Comparison of ENCODE assay signal across 15 cellular contexts in the genomic region with DNA sequence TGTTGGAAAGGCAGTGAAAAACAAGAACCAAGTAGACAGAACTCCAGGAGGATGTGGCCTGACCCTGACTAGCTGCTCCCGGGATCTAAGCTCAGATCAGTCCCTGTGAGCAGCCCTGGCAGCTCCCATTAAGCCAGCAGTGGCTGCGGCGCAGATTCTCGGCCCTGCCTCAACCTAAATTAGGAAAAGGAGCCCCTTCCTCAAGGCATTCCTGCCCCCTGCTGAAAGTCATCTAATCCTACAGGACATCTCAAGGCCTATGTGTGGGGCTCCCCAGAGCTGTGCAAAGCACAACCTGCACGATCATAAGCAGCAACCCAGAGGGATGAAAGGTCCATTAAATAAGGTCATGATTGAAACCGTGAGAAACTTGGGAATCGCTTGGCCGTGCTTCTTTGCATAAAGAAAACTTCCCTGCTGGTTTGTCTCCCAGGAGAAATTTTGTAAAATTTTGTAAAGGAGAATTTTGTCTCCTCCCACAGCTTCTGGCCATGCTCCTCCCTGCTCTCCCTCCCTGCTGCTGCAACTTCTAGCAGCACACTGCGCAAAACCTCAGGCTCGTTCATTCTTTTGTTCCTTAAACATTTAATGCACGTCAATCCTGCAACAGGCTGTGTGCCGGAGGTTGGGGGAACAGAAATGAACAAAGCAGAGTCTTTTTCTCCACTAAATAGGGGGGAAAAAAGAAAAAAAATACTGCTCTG.
DNase-seq lines count a peak whose midpoint lies in the region; ATAC-seq, FAIRE-seq and TF ChIP-seq lines count a peak whose summit lies in the region.
"Had no signal": no experiment of that assay in that cellular context is flagged by ENCODE, and none has a peak within 500 bp of the region (broad histone marks: within the 10 kb centered on the region; RNA-seq: fewer than 3 reads in every experiment).

No MANE protein-coding gene starts in this region.

- H3K4me3 ChIP-seq in HepG2 (replicated peaks in 1 of 3; ENCODE audit: insufficient read depth in 1 of 3, low read depth in 2 of 3, low read length in 3 of 3) (no peak overlapping the region), right lobe of liver (no peak overlapping the region), endodermal cell (ENCODE audit: low read length) (no peak overlapping the region), neural cell (ENCODE audit: low read length) (no peak overlapping the region)

- H2AFZ ChIP-seq in HepG2 (ENCODE audit: low read length) (no peak overlapping the region), neural cell (ENCODE audit: low read depth, low read length) (no peak overlapping the region)

- TF ChIP-seq RAD21 in HepG2 (CRISPR knock-in tag; IDR thresholded peaks at IDR 0.05), result no peak
- TF ChIP-seq RAD21 in neural cell (conservative IDR thresholded peaks at IDR 0.05), result peak; percentile 44

- H3K79me2 ChIP-seq in HepG2 (ENCODE audit: insufficient read depth, low read length) (no peaks in the 10 kb centered on the region), neural cell (replicated peaks; ENCODE audit: insufficient read depth, low read length) (no peaks in the 10 kb centered on the region)

- intact Hi-C loops in HepG2 (cut with micrococcal nuclease; ENCODE audit: unreplicated experiment), result no loop called here
- intact Hi-C loops in right lobe of liver (cut with DNase I), result no loop called here
- intact Hi-C loops in activated CD8-positive, alpha-beta T cell treated with anti-CD3 and anti-CD28 coated beads for 36 hours (cut with micrococcal nuclease), result no loop called here

- H3K9ac ChIP-seq in HepG2 (ENCODE audit: insufficient read depth, low read depth, low read length) (no peak overlapping the region), endodermal cell (ENCODE audit: extremely low read depth, low read length, poor library complexity, severe bottlenecking) (no peak overlapping the region), neural cell (ENCODE audit: low read length) (no peak overlapping the region)

- ATAC-seq in HepG2, result peak; percentile 75
- ATAC-seq in right lobe of liver, result no peak
- no peak for ATAC-seq in HG03025 (IDR thresholded peaks at IDR 0.05; ENCODE audit: low FRiP score, unreplicated experiment)
- no peak for ATAC-seq in activated CD8-positive, alpha-beta T cell treated with anti-CD3 and anti-CD28 coated beads for 36 hours
- no peak for ATAC-seq in stimulated activated naive CD8-positive, alpha-beta T cell treated with anti-CD3 and anti-CD28 coated beads, Interleukin-15, amount 100 ng/mL, for 72 hours
- ATAC-seq: activated naive CD4-positive, alpha-beta T cell treated with anti-CD3 and anti-CD28 coated beads, Interleukin-2, amount 50 U/mL, for 72 hours; naive thymus-derived CD8-positive, alpha-beta T cell had no signal

- 16% methylated on average over 9 of the region's 12 CpGs for WGBS in HepG2 (ENCODE audit: low lambda C conversion rate)
- WGBS in right lobe of liver (ENCODE audit: insufficient coverage, low coverage, low lambda C conversion rate, missing lambda C conversion rate), result 26% methylated on average over 12 of the region's 12 CpGs
- 47 to 50% methylated on average over 8 to 12 of the region's 12 CpGs for WGBS in endodermal cell (ENCODE audit: insufficient coverage in 1 of 2, insufficient read length in 1 of 2), 2 experiments

- no peak for TF ChIP-seq EP300 in HepG2 (IDR thresholded peaks at IDR 0.05; ENCODE audit: low read depth in 2 of 2, low read length in 2 of 2)
- TF ChIP-seq EP300 in HepG2 (CRISPR knock-in tag; IDR thresholded peaks at IDR 0.05; ENCODE audit: borderline replicate concordance), result no peak
- no peak for TF ChIP-seq EP300 in neural cell (conservative IDR thresholded peaks at IDR 0.05; ENCODE audit: poor library complexity, severe bottlenecking)

- peaks cover 0 to 5% of the 10 kb centered on the region in 2 experiments; a peak in 2 of 5 replicates for H3K27me3 ChIP-seq in HepG2 (ENCODE audit: control insufficient read depth in 1 of 2, insufficient read depth in 2 of 2, low read length in 2 of 2)
- no peaks in the 10 kb centered on the region for H3K27me3 ChIP-seq in right lobe of liver
- H3K27me3 ChIP-seq in endodermal cell (ENCODE audit: control insufficient read depth, insufficient read depth, low read length, poor library complexity, severe bottlenecking), result peaks cover 10% of the 10 kb centered on the region
- H3K27me3 ChIP-seq in neural cell (ENCODE audit: insufficient read depth, low read depth, low read length), result no peaks in the 10 kb centered on the region

- TF ChIP-seq POLR2A in HepG2 (IDR thresholded peaks at IDR 0.05; ENCODE audit: insufficient read depth in 1 of 2, low read depth in 2 of 2, low read length in 2 of 2) (no peak), right lobe of liver (IDR thresholded peaks at IDR 0.05) (no peak)

- TF ChIP-seq CTCF in HepG2 (CRISPR knock-in tag; IDR thresholded peaks at IDR 0.05) (peak; percentile 33), right lobe of liver (IDR thresholded peaks at IDR 0.05) (no peak), endodermal cell (conservative IDR thresholded peaks at IDR 0.05) (peak; percentile 78), neural cell (IDR thresholded peaks at IDR 0.05; ENCODE audit: poor library complexity, severe bottlenecking) (peak; percentile 46)
- TF ChIP-seq CTCF in activated CD8-positive, alpha-beta T cell treated with anti-CD3 and anti-CD28 coated beads for 36 hours (IDR thresholded peaks at IDR 0.05), result no peak

- POLR2A ChIA-PET in HepG2 (lab: Yijun Ruan, JAX), result no interaction called here
- POLR2A ChIA-PET in activated CD8-positive, alpha-beta T cell treated with anti-CD3 and anti-CD28 coated beads for 36 hours (lab: Charles Lee), result no interaction called here

- H3K36me3 ChIP-seq in HepG2 (replicated peaks in 1 of 2; ENCODE audit: control insufficient read depth in 1 of 2, insufficient read depth in 2 of 2, low read length in 2 of 2), result no peaks in the 10 kb centered on the region
- no peaks in the 10 kb centered on the region for H3K36me3 ChIP-seq in right lobe of liver
- no peaks in the 10 kb centered on the region for H3K36me3 ChIP-seq in endodermal cell (ENCODE audit: control insufficient read depth, insufficient read depth, low read length)
- H3K36me3 ChIP-seq in neural cell (ENCODE audit: insufficient read depth, low read length), result no peaks in the 10 kb centered on the region

- in situ Hi-C loops in HepG2 (cut with HindIII; ENCODE audit: extremely low pct_ligation_motif_present, low pct_unique_long_range_greater_than_20kb), result no loop called here

- H3K27ac ChIP-seq in HepG2 (ENCODE audit: extremely low read length, insufficient read depth, low read length) (no peak overlapping the region), right lobe of liver (no peak overlapping the region), endodermal cell (ENCODE audit: low read depth, low read length) (peak overlapping the region; percentile 90), neural cell (ENCODE audit: low read length) (no peak overlapping the region)
- H3K27ac ChIP-seq: RWPE1 had no signal

- no peaks in the 10 kb centered on the region for H3F3A ChIP-seq in neural cell (ENCODE audit: insufficient read depth, low read length, poor library complexity, severe bottlenecking)

- H3K9me3 ChIP-seq in HepG2 (ENCODE audit: low read length), result no peaks in the 10 kb centered on the region
- H3K9me3 ChIP-seq in right lobe of liver, result no peaks in the 10 kb centered on the region
- H3K9me3 ChIP-seq in endodermal cell (ENCODE audit: control insufficient read depth, low read length), result no peaks in the 10 kb centered on the region
- no peaks in the 10 kb centered on the region for H3K9me3 ChIP-seq in neural cell (ENCODE audit: low read length)

- BruUV-seq in HepG2 (replicated peaks; lab: Mats Ljungman, UMichigan), result no TSS peak

- H3K36me3 Mint-ChIP-seq in endodermal cell (ENCODE audit: low read depth), result no peaks in the 10 kb centered on the region
- H3K36me3 Mint-ChIP-seq in activated CD8-positive, alpha-beta T cell treated with anti-CD3 and anti-CD28 coated beads for 36 hours (ENCODE audit: low read depth), result no peaks in the 10 kb centered on the region
- H3K36me3 Mint-ChIP-seq: activated naive CD4-positive, alpha-beta T cell treated with anti-CD3 and anti-CD28 coated beads, Interleukin-2, amount 50 U/mL, for 72 hours; naive thymus-derived CD8-positive, alpha-beta T cell had no signal

- no peaks in the 10 kb centered on the region for H3K9me2 ChIP-seq in neural cell (ENCODE audit: insufficient read depth, low read length)

- FAIRE-seq in HepG2 (lab: Jason Lieb, UNC), result no peak

- H3K4me1 Mint-ChIP-seq in endodermal cell, result peaks cover 45% of the 10 kb centered on the region
- no peaks in the 10 kb centered on the region for H3K4me1 Mint-ChIP-seq in activated CD8-positive, alpha-beta T cell treated with anti-CD3 and anti-CD28 coated beads for 36 hours (ENCODE audit: low read depth)
- no peaks in the 10 kb centered on the region for H3K4me1 Mint-ChIP-seq in stimulated activated naive CD8-positive, alpha-beta T cell treated with anti-CD3 and anti-CD28 coated beads, Interleukin-15, amount 100 ng/mL, for 72 hours
- H3K4me1 Mint-ChIP-seq: naive thymus-derived CD8-positive, alpha-beta T cell had no signal

- H3K4me1 ChIP-seq in HepG2 (ENCODE audit: insufficient read depth, low read length) (peaks cover 27% of the 10 kb centered on the region), right lobe of liver (no peaks in the 10 kb centered on the region), endodermal cell (ENCODE audit: control insufficient read depth, insufficient read depth, low read length) (peaks cover 13% of the 10 kb centered on the region)

- CTCF ChIA-PET in HepG2 (lab: Yijun Ruan, JAX; ENCODE audit: low intra/inter-chr PET ratio, low total read pairs), result no interaction called here
- CTCF ChIA-PET in activated CD8-positive, alpha-beta T cell treated with anti-CD3 and anti-CD28 coated beads for 36 hours (lab: Charles Lee), result no interaction called here

- H3K4me2 ChIP-seq in HepG2 (ENCODE audit: low read depth, low read length), result peak overlapping the region; percentile 40
- no peak overlapping the region for H3K4me2 ChIP-seq in neural cell (ENCODE audit: low read length)

- H4K20me1 ChIP-seq in HepG2 (ENCODE audit: insufficient read depth, low read length), result no peaks in the 10 kb centered on the region
- no peaks in the 10 kb centered on the region for H4K20me1 ChIP-seq in neural cell (ENCODE audit: insufficient read depth)

- peak overlapping the region; percentile 35 for H3K27ac Mint-ChIP-seq in endodermal cell
- H3K27ac Mint-ChIP-seq in activated CD8-positive, alpha-beta T cell treated with anti-CD3 and anti-CD28 coated beads for 36 hours, result no peak overlapping the region
- H3K27ac Mint-ChIP-seq in stimulated activated naive CD8-positive, alpha-beta T cell treated with anti-CD3 and anti-CD28 coated beads, Interleukin-15, amount 100 ng/mL, for 72 hours, result no peak overlapping the region
- H3K27ac Mint-ChIP-seq: activated naive CD4-positive, alpha-beta T cell treated with anti-CD3 and anti-CD28 coated beads, Interleukin-2, amount 50 U/mL, for 72 hours; naive thymus-derived CD8-positive, alpha-beta T cell had no signal

- DNase-seq in HepG2 (ENCODE audit: low spot score), result no peak
- no peak for DNase-seq in right lobe of liver
- DNase-seq in endodermal cell, result peak; percentile 91
- no peak for DNase-seq in D341Med (ENCODE audit: low spot score)
- DNase-seq in activated CD8-positive, alpha-beta T cell treated with anti-CD3 and anti-CD28 coated beads for 36 hours, result no peak
- DNase-seq in stimulated activated naive CD8-positive, alpha-beta T cell treated with anti-CD3 and anti-CD28 coated beads, Interleukin-15, amount 100 ng/mL, for 72 hours, result no peak
- DNase-seq: activated CD4-positive, CD25-positive, alpha-beta regulatory T cell treated with anti-CD3 and anti-CD28 coated beads, Interleukin-2, amount 50 U/mL, for 72 hours; naive thymus-derived CD8-positive, alpha-beta T cell; NCI-H1417 treated with DMSO at 0.1 percent for 48 hours; NCI-H69; stimulated activated naive CD4-positive, alpha-beta T cell had no signal

- no peak overlapping the region for H3K4me3 Mint-ChIP-seq in endodermal cell
- no peak overlapping the region for H3K4me3 Mint-ChIP-seq in activated CD8-positive, alpha-beta T cell treated with anti-CD3 and anti-CD28 coated beads for 36 hours
- H3K4me3 Mint-ChIP-seq in stimulated activated naive CD8-positive, alpha-beta T cell treated with anti-CD3 and anti-CD28 coated beads, Interleukin-15, amount 100 ng/mL, for 72 hours, result no peak overlapping the region
- H3K4me3 Mint-ChIP-seq: naive thymus-derived CD8-positive, alpha-beta T cell had no signal

- H3K9me3 Mint-ChIP-seq in endodermal cell, result no peaks in the 10 kb centered on the region
- no peaks in the 10 kb centered on the region for H3K9me3 Mint-ChIP-seq in activated CD8-positive, alpha-beta T cell treated with anti-CD3 and anti-CD28 coated beads for 36 hours
- no peaks in the 10 kb centered on the region for H3K9me3 Mint-ChIP-seq in stimulated activated naive CD8-positive, alpha-beta T cell treated with anti-CD3 and anti-CD28 coated beads, Interleukin-15, amount 100 ng/mL, for 72 hours
- H3K9me3 Mint-ChIP-seq: activated naive CD4-positive, alpha-beta T cell treated with anti-CD3 and anti-CD28 coated beads, Interleukin-2, amount 50 U/mL, for 72 hours had no signal

- H3K27me3 Mint-ChIP-seq in endodermal cell (ENCODE audit: insufficient read depth), result peaks cover 9% of the 10 kb centered on the region
- peaks cover 6% of the 10 kb centered on the region for H3K27me3 Mint-ChIP-seq in activated CD8-positive, alpha-beta T cell treated with anti-CD3 and anti-CD28 coated beads for 36 hours
- H3K27me3 Mint-ChIP-seq in stimulated activated naive CD8-positive, alpha-beta T cell treated with anti-CD3 and anti-CD28 coated beads, Interleukin-15, amount 100 ng/mL, for 72 hours, result peaks cover 22% of the 10 kb centered on the region

Comparison
In these comparisons a context has a peak if more than half of its experiments do, and no peak if none do; other contexts are left out.
1. CTCF ChIP-seq: peak in HepG2 (single experiment), endodermal cell (single experiment) and neural cell (single experiment); none in right lobe of liver (0 of 4) and activated CD8-positive, alpha-beta T cell treated with anti-CD3 and anti-CD28 coated beads for 36 hours (single experiment).